1 cellular context compared by ENCODE assay signal in the genomic region with DNA sequence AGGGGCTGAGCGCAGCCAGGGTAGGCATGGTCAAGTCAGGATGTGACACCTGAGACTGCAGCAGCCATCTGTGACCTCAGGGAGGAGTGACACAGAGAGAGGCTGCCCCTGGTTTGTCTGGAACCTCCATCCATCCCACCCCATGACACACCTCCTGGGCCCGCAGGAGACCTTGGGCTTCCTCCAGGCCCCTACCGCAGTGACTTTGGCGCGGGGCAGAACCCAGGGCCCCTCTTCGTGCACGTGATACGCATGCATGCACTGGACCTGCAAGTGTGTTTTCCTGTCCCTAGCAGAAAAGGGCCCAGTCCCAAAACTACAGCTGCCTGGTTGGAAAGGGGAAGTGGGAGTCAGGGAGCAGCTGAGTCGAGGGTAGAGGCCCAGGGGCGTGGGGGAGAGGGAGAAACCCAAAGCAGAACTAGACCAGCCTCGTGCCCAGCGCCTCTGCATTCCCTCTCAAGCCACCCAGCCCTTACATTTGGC.
A peak's percentile ranks its signal among the peaks of the same experiment; 100 is the strongest.
TF ChIP-seq lines count a peak whose summit lies in the region.

No MANE protein-coding gene starts in this region.

TF ChIP-seq in GM12878, 131 proteins besides CTCF, POLR2A, EP300 and RAD21 (continues in another document):
- TF ChIP-seq RB1 (IDR thresholded peaks at IDR 0.05; ENCODE audit: borderline replicate concordance) (no peak), ZNF217 (IDR thresholded peaks at IDR 0.05) (0 out of 2 replicates have a peak, but pooled peaks have one; percentile 64), NFXL1 (IDR thresholded peaks at IDR 0.05; ENCODE audit: borderline replicate concordance) (no peak), IRF3 (IDR thresholded peaks at IDR 0.05) (no peak), SRF (IDR thresholded peaks at IDR 0.05; ENCODE audit: low read depth in 2 of 2, low read length in 2 of 2) (no peak), ZZZ3 (IDR thresholded peaks at IDR 0.05; ENCODE audit: control insufficient read depth, insufficient read length, low read depth) (no peak), BRCA1 (IDR thresholded peaks at IDR 0.05; ENCODE audit: low read depth, low read length) (no peak), SPI1 (IDR thresholded peaks at IDR 0.05; ENCODE audit: borderline replicate concordance, insufficient read depth, low read depth, low read length) (peak; percentile 97), RBBP5 (conservative IDR thresholded peaks at IDR 0.05) (no peak), TCF12 (IDR thresholded peaks at IDR 0.05; ENCODE audit: low read depth, low read length) (peak; percentile 89), FOXM1 (IDR thresholded peaks at IDR 0.05; ENCODE audit: low read depth, low read length) (no peak), E2F8 (IDR thresholded peaks at IDR 0.05; ENCODE audit: low read depth, partially characterized antibody) (no peak), NR2F1 (conservative IDR thresholded peaks at IDR 0.05) (peak; percentile 36; the same call in 1 of the 2 replicates), BHLHE40 (IDR thresholded peaks at IDR 0.05; ENCODE audit: borderline replicate concordance in 1 of 2, low read depth in 2 of 2, low read length in 1 of 2) (peak; percentile 94 to 96), SMAD5 (IDR thresholded peaks at IDR 0.05; ENCODE audit: low read depth) (no peak), MXI1 (IDR thresholded peaks at IDR 0.05; ENCODE audit: low read depth, low read length) (no peak), KLF5 (IDR thresholded peaks at IDR 0.05; ENCODE audit: partially characterized antibody) (no peak), NFIC (IDR thresholded peaks at IDR 0.05; ENCODE audit: low read depth, low read length) (no peak), RFX5 (IDR thresholded peaks at IDR 0.05; ENCODE audit: low read depth, low read length) (no peak), IKZF1 (conservative IDR thresholded peaks at IDR 0.05) (peak; percentile 96), MLLT1 (IDR thresholded peaks at IDR 0.05) (0 out of 2 replicates have a peak, but pooled peaks have one; percentile 22), GABPA (IDR thresholded peaks at IDR 0.05; ENCODE audit: low read depth) (no peak), NBN (IDR thresholded peaks at IDR 0.05) (0 out of 2 replicates have a peak, but pooled peaks have one; percentile 39), JUNB (IDR thresholded peaks at IDR 0.05) (no peak), FOXK2 (IDR thresholded peaks at IDR 0.05) (no peak), TCF3 (IDR thresholded peaks at IDR 0.05; ENCODE audit: borderline replicate concordance, insufficient read depth, low read depth, low read length) (peak; percentile 71; the same call in 1 of the 2 replicates), BACH1 (IDR thresholded peaks at IDR 0.05; ENCODE audit: borderline replicate concordance) (no peak), MTA2 (IDR thresholded peaks at IDR 0.05; ENCODE audit: low read depth) (peak; percentile 43; the same call in 1 of the 2 replicates), STAT3 (IDR thresholded peaks at IDR 0.05; ENCODE audit: low read depth, low read length) (no peak), POU2F2 (IDR thresholded peaks at IDR 0.05; ENCODE audit: borderline replicate concordance, low read depth, low read length) (peak; percentile 28; the same call in 1 of the 3 replicates), ZNF384 (IDR thresholded peaks at IDR 0.05; ENCODE audit: borderline replicate concordance, low read depth, low read length) (no peak), ZNF687 (IDR thresholded peaks at IDR 0.05) (peak; percentile 77), RAD51 (IDR thresholded peaks at IDR 0.05) (0 out of 2 replicates have a peak, but pooled peaks have one; percentile 12), TCF7 (IDR thresholded peaks at IDR 0.05; ENCODE audit: borderline replicate concordance) (no peak), SP1 (IDR thresholded peaks at IDR 0.05; ENCODE audit: low read depth, low read length) (no peak), EED (IDR thresholded peaks at IDR 0.05; ENCODE audit: low read depth) (peak; percentile 97), TBL1XR1 (IDR thresholded peaks at IDR 0.05; ENCODE audit: low read depth, low read length) (no peak; the same call in 1 of the 2 replicates), MYB (IDR thresholded peaks at IDR 0.05; ENCODE audit: borderline replicate concordance, low read depth, low read length) (no peak), SIN3A (IDR thresholded peaks at IDR 0.05; ENCODE audit: low read depth, low read length) (no peak), NFYA (IDR thresholded peaks at IDR 0.05; ENCODE audit: borderline replicate concordance, low read depth, low read length) (no peak), RUNX3 (IDR thresholded peaks at IDR 0.05; ENCODE audit: low read length) (peak; percentile 44; the same call in 1 of the 2 replicates), EZH2 (IDR thresholded peaks at IDR 0.05; ENCODE audit: borderline replicate concordance, control insufficient read depth, low read depth, low read length) (no peak), MEF2B (IDR thresholded peaks at IDR 0.05; ENCODE audit: partially characterized antibody, poor library complexity, severe bottlenecking) (peak; percentile 15), IRF4 (IDR thresholded peaks at IDR 0.05; ENCODE audit: low read depth, low read length) (peak; percentile 79), PAX5 (IDR thresholded peaks at IDR 0.05; ENCODE audit: borderline replicate concordance, low read depth, low read length) (peak; percentile 56; the same call in 1 of the 2 replicates)
- TF ChIP-seq, protein P1, sequence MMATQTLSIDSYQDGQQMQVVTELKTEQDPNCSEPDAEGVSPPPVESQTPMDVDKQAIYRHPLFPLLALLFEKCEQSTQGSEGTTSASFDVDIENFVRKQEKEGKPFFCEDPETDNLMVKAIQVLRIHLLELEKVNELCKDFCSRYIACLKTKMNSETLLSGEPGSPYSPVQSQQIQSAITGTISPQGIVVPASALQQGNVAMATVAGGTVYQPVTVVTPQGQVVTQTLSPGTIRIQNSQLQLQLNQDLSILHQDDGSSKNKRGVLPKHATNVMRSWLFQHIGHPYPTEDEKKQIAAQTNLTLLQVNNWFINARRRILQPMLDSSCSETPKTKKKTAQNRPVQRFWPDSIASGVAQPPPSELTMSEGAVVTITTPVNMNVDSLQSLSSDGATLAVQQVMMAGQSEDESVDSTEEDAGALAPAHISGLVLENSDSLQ (IDR thresholded peaks at IDR 0.05): no peak
- TF ChIP-seq, protein P2, sequence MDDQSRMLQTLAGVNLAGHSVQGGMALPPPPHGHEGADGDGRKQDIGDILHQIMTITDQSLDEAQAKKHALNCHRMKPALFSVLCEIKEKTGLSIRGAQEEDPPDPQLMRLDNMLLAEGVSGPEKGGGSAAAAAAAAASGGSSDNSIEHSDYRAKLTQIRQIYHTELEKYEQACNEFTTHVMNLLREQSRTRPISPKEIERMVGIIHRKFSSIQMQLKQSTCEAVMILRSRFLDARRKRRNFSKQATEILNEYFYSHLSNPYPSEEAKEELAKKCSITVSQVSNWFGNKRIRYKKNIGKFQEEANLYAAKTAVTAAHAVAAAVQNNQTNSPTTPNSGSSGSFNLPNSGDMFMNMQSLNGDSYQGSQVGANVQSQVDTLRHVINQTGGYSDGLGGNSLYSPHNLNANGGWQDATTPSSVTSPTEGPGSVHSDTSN (IDR thresholded peaks at IDR 0.05; ENCODE audit: insufficient replicate concordance, low read depth, low read length): no peak
- TF ChIP-seq, protein P3, sequence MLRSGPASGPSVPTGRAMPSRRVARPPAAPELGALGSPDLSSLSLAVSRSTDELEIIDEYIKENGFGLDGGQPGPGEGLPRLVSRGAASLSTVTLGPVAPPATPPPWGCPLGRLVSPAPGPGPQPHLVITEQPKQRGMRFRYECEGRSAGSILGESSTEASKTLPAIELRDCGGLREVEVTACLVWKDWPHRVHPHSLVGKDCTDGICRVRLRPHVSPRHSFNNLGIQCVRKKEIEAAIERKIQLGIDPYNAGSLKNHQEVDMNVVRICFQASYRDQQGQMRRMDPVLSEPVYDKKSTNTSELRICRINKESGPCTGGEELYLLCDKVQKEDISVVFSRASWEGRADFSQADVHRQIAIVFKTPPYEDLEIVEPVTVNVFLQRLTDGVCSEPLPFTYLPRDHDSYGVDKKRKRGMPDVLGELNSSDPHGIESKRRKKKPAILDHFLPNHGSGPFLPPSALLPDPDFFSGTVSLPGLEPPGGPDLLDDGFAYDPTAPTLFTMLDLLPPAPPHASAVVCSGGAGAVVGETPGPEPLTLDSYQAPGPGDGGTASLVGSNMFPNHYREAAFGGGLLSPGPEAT (IDR thresholded peaks at IDR 0.05; ENCODE audit: low read depth): peak; percentile 89
- TF ChIP-seq, protein P4, sequence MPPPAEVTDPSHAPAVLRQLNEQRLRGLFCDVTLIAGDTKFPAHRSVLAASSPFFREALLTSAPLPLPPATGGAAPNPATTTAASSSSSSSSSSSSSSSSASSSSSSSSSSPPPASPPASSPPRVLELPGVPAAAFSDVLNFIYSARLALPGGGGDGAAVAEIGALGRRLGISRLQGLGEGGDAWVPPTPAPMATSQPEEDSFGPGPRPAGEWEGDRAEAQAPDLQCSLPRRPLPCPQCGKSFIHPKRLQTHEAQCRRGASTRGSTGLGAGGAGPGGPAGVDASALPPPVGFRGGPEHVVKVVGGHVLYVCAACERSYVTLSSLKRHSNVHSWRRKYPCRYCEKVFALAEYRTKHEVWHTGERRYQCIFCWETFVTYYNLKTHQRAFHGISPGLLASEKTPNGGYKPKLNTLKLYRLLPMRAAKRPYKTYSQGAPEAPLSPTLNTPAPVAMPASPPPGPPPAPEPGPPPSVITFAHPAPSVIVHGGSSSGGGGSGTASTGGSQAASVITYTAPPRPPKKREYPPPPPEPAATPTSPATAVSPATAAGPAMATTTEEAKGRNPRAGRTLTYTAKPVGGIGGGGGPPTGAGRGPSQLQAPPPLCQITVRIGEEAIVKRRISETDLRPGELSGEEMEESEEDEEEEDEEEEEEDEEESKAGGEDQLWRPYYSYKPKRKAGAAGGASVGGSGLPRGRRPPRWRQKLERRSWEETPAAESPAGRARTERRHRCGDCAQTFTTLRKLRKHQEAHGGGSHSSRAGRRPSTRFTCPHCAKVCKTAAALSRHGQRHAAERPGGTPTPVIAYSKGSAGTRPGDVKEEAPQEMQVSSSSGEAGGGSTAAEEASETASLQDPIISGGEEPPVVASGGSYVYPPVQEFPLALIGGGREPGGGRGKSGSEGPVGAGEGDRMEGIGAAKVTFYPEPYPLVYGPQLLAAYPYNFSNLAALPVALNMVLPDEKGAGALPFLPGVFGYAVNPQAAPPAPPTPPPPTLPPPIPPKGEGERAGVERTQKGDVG (CRISPR knock-in tag; IDR thresholded peaks at IDR 0.05): no peak
